Comparison of ENCODE assay signal across 9 cellular contexts in the genomic region with DNA sequence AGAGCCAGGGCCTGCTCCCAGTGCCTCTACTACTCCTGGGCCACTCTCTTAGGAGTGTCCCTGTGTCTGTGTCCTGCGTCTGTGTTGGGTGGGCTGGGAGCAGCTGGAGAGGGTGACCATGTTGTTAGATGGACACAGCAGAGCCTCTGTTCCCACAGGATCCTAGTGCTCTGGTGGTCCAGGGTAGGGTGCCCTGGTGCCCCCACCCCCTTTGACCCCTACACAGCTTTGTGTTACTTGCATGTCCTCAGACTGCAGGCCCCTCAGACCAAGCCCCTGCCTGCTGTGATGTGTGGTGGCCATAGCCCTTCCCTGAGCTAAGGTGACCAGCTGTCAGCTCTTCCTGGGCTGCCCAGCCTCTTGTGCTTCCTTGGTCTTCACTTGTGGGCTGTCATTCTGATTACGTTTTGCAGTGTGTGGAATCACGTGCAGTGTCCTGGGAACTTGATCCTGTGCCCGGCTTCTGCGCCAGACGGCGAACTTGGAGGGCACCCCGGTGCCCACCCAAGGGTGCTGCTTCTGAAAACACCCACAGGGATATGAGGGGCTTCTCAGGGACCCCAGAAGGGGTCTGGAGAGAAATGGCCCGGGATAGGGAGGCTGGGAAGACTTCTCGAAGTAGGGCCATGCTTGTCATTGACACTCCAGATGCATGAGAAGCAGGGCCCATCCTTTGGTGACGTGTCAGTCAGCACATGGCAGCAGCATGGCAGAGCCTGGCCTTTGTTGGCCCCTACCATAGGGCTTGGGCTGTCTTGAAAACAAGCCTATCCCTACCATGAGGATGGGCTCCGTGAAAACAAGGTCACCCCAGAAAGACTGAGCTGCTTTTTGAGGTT. TPM values are rescaled to one million over a fixed set of nuclear protein-coding genes. Genes with fewer than 3 reads are reported as not detected.
DNase-seq lines count a peak whose midpoint lies in the region; ATAC-seq and TF ChIP-seq lines count a peak whose summit lies in the region.
"Had no signal": no experiment of that assay in that cellular context is flagged by ENCODE, and none has a peak within 500 bp of the region (broad histone marks: within the 10 kb centered on the region; RNA-seq: fewer than 3 reads in every experiment).

No MANE protein-coding gene starts in this region.

- H3K9me3 Mint-ChIP-seq in dendritic cell treated with granulocyte-macrophage colony-stimulating factor and Interleukin-4, amounts not matched to agents 40 ng/mL and 50 ng/mL, for 4 days, result no peaks in the 10 kb centered on the region
- H3K9me3 Mint-ChIP-seq in natural killer cell, result no peaks in the 10 kb centered on the region

- DNase-seq in AG10803 (ENCODE audit: low read depth), result no peak
- no peak for DNase-seq in MG63
- no peak for DNase-seq in natural killer cell
- no peak for DNase-seq in foreskin keratinocyte
- DNase-seq in midbrain (lab: John Stamatoyannopoulos, UW), result no peak
- no peak for DNase-seq in NCI-H1930 (lab: John Stamatoyannopoulos, UW)
- DNase-seq in GF-D8 (lab: John Stamatoyannopoulos, UW), result no peak
- DNase-seq: uterus had no signal

- H3K4me1 ChIP-seq in foreskin keratinocyte, result no peaks in the 10 kb centered on the region
- H3K4me1 ChIP-seq: uterus had no signal

- intact Hi-C loops in dendritic cell treated with granulocyte-macrophage colony-stimulating factor and Interleukin-4, amounts not matched to agents 40 ng/mL and 50 ng/mL, for 4 days (cut with micrococcal nuclease), result no loop called here
- intact Hi-C loops in natural killer cell (cut with micrococcal nuclease), result no loop called here

- H3K9me3 ChIP-seq in MG63, result no peaks in the 10 kb centered on the region
- H3K9me3 ChIP-seq: uterus had no signal

- peak overlapping the region; percentile 92 for H3K4me3 ChIP-seq in AG10803 (ENCODE audit: low read length)
- peak overlapping the region; percentile 80 for H3K4me3 ChIP-seq in MG63

- H3K27ac Mint-ChIP-seq in dendritic cell treated with granulocyte-macrophage colony-stimulating factor and Interleukin-4, amounts not matched to agents 40 ng/mL and 50 ng/mL, for 4 days, result peak overlapping the region; percentile 91
- H3K27ac Mint-ChIP-seq in natural killer cell, result peak overlapping the region; percentile 84 to 87

- TF ChIP-seq CTCF in AG10803 (conservative IDR thresholded peaks at IDR 0.05; ENCODE audit: low read length) (no peak), natural killer cell (IDR thresholded peaks at IDR 0.05) (no peak), foreskin keratinocyte (conservative IDR thresholded peaks at IDR 0.05) (no peak)

- ATAC-seq in natural killer cell, result no peak
- ATAC-seq in foreskin keratinocyte, result no peak

- H3K27me3 Mint-ChIP-seq in dendritic cell treated with granulocyte-macrophage colony-stimulating factor and Interleukin-4, amounts not matched to agents 40 ng/mL and 50 ng/mL, for 4 days, result peaks cover 19% of the 10 kb centered on the region
- no peaks in the 10 kb centered on the region for H3K27me3 Mint-ChIP-seq in natural killer cell (ENCODE audit: low read depth in 2 of 2)

- H3K27ac ChIP-seq in foreskin keratinocyte, result no peak overlapping the region

- H3K27me3 ChIP-seq in MG63, result peaks cover 4% of the 10 kb centered on the region
- H3K27me3 ChIP-seq in foreskin keratinocyte, result peaks cover 9% of the 10 kb centered on the region
- H3K27me3 ChIP-seq: uterus had no signal

- H3K4me1 Mint-ChIP-seq in dendritic cell treated with granulocyte-macrophage colony-stimulating factor and Interleukin-4, amounts not matched to agents 40 ng/mL and 50 ng/mL, for 4 days (ENCODE audit: low read depth), result peaks cover 70% of the 10 kb centered on the region
- peaks cover 35 to 59% of the 10 kb centered on the region in 2 donors for H3K4me1 Mint-ChIP-seq in natural killer cell

- H3K4me3 Mint-ChIP-seq in dendritic cell treated with granulocyte-macrophage colony-stimulating factor and Interleukin-4, amounts not matched to agents 40 ng/mL and 50 ng/mL, for 4 days, result peak overlapping the region; percentile 89
- peak overlapping the region; percentile 94 for H3K4me3 Mint-ChIP-seq in natural killer cell

- H3K36me3 ChIP-seq in MG63, result peaks cover 5% of the 10 kb centered on the region; the same call in 1 of the 2 replicates
- H3K36me3 ChIP-seq: uterus had no signal

- H3K36me3 Mint-ChIP-seq in dendritic cell treated with granulocyte-macrophage colony-stimulating factor and Interleukin-4, amounts not matched to agents 40 ng/mL and 50 ng/mL, for 4 days (ENCODE audit: low read depth), result peaks cover 63% of the 10 kb centered on the region
- H3K36me3 Mint-ChIP-seq in natural killer cell, result no peaks in the 10 kb centered on the region

RNA-seq across cellular contexts. Expression of a gene that starts 1.5 kb away (rescaled TPM):
- 21.0 and 54.2 TPM in 2 replicates for total RNA-seq in MG63 (2014; rRNA removed; shearing (Covaris generic); ENCODE audit: low replicate concordance)
- total RNA-seq in natural killer cell (10 to 100 TPM; 33.3 to 53.0 (median 46.2) TPM), foreskin keratinocyte (18.8 and 22.4 TPM in 2 replicates)
- polyA plus RNA-seq in foreskin keratinocyte, result 15.0 and 15.2 TPM in 2 replicates

RNA-seq across cellular contexts. Expression of a gene that starts 5.8 kb away (rescaled TPM):
- total RNA-seq in MG63 (2014; rRNA removed; shearing (Covaris generic); ENCODE audit: low replicate concordance), result 2.2 and 3.8 TPM in 2 replicates
- total RNA-seq in natural killer cell (10 to 100 TPM; 37.8 to 62.0 (median 38.7) TPM), foreskin keratinocyte (10.8 and 11.7 TPM in 2 replicates)
- 6.9 and 7.7 TPM in 2 replicates for polyA plus RNA-seq in foreskin keratinocyte

RNA-seq across cellular contexts. Expression of a gene that starts 57.6 kb away (rescaled TPM):
- total RNA-seq in MG63 (2014; rRNA removed; shearing (Covaris generic); ENCODE audit: low replicate concordance), result 16.3 and 31.0 TPM in 2 replicates
- 10 to 100 TPM; 45.3 to 64.7 (median 64.0) TPM for total RNA-seq in natural killer cell
- 30.4 and 31.7 TPM in 2 replicates for total RNA-seq in foreskin keratinocyte
- 13.5 and 13.7 TPM in 2 replicates for polyA plus RNA-seq in foreskin keratinocyte
